9 cellular contexts compared by ENCODE assay signal in the genomic region with DNA sequence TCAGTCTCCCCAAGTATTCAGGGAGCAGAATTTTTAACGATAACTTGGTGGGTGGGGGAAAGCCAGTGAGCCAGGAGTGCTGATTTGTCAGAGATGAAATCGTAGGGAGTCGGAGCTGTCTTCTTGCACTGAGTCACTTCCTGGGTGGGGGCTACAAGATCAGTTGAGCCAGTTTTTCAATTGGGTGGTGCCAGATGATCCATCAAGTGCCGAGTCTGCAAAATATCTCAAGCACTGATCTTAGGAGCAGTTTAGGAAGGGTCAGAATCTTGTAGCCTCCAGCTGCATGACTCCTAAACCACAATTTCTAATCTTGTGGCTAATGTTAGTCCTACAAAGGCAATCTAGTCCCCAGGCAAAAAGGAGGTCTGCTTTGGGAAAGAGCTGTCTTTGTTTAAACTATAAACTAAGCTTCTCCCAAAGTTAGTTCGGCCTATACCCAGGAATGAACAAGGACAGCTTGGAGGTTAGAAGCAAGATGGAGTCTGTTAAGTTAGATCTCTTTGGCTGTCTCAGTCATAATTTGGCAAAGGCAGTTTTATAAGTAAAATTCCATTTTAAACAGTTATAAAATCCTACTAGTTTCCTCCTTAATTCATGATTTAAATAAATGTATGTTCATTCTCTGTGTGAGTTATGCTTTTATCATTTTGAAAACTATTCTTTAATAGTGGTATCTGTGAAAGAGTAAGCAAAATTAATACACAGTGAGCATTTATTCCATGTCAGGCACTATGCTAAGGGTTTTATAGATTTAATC. TPM values are rescaled to one million over a fixed set of nuclear protein-coding genes. Genes with fewer than 3 reads are reported as not detected.
DNase-seq lines count a peak whose midpoint lies in the region; ATAC-seq and TF ChIP-seq lines count a peak whose summit lies in the region.
"Had no signal": no experiment of that assay in that cellular context is flagged by ENCODE, and none has a peak within 500 bp of the region (broad histone marks: within the 10 kb centered on the region; RNA-seq: fewer than 3 reads in every experiment).

No MANE protein-coding gene starts in this region.

- H3K4me3 Mint-ChIP-seq in activated CD8-positive, alpha-beta T cell treated with anti-CD3 and anti-CD28 coated beads for 36 hours, result no peak overlapping the region
- no peak overlapping the region for H3K4me3 Mint-ChIP-seq in activated CD8-positive, alpha-beta T cell treated with anti-CD3 and anti-CD28 coated beads, Interleukin-2, amount 10 ng/mL, durations not matched to agents 7 days and 5 days
- H3K4me3 Mint-ChIP-seq: activated naive CD8-positive, alpha-beta T cell treated with anti-CD3 and anti-CD28 coated beads, Interleukin-2, amount 10 ng/mL, durations not matched to agents 7 days and 5 days had no signal

- peak; percentile 96 for ATAC-seq in activated CD8-positive, alpha-beta T cell treated with anti-CD3 and anti-CD28 coated beads for 36 hours
- no peak for ATAC-seq in activated CD8-positive, alpha-beta T cell treated with anti-CD3 and anti-CD28 coated beads, Interleukin-2, amount 10 ng/mL, durations not matched to agents 7 days and 5 days

- no peak for TF ChIP-seq CTCF in activated CD8-positive, alpha-beta T cell treated with anti-CD3 and anti-CD28 coated beads for 36 hours (IDR thresholded peaks at IDR 0.05)

- H3K27me3 Mint-ChIP-seq in activated CD8-positive, alpha-beta T cell treated with anti-CD3 and anti-CD28 coated beads for 36 hours, result no peaks in the 10 kb centered on the region
- H3K27me3 Mint-ChIP-seq in activated CD8-positive, alpha-beta T cell treated with anti-CD3 and anti-CD28 coated beads, Interleukin-2, amount 10 ng/mL, durations not matched to agents 7 days and 5 days (ENCODE audit: low read depth), result no peaks in the 10 kb centered on the region
- H3K27me3 Mint-ChIP-seq: activated naive CD8-positive, alpha-beta T cell treated with anti-CD3 and anti-CD28 coated beads, Interleukin-2, amount 10 ng/mL, durations not matched to agents 7 days and 5 days had no signal

- peaks cover 19% of the 10 kb centered on the region for H3K4me1 Mint-ChIP-seq in activated CD8-positive, alpha-beta T cell treated with anti-CD3 and anti-CD28 coated beads for 36 hours (ENCODE audit: low read depth)
- H3K4me1 Mint-ChIP-seq in activated CD8-positive, alpha-beta T cell treated with anti-CD3 and anti-CD28 coated beads, Interleukin-2, amount 10 ng/mL, durations not matched to agents 7 days and 5 days (ENCODE audit: low read depth), result peaks cover 16% of the 10 kb centered on the region

- DNase-seq in activated CD8-positive, alpha-beta T cell treated with anti-CD3 and anti-CD28 coated beads for 36 hours, result peak; percentile 74
- no peak for DNase-seq in activated CD8-positive, alpha-beta T cell treated with anti-CD3 and anti-CD28 coated beads, Interleukin-2, amount 10 ng/mL, durations not matched to agents 7 days and 5 days
- peak; percentile 75 for DNase-seq in activated CD4-positive, alpha-beta T cell treated with anti-CD3 and anti-CD28 coated beads for 48 hours
- DNase-seq in fibroblast of the conjunctiva (ENCODE audit: low read depth) (peak; percentile 31), GDM1 (lab: John Stamatoyannopoulos, UW) (no peak), CD1c-positive myeloid dendritic cell (ENCODE audit: extremely low spot score) (no peak), NK-92 (lab: John Stamatoyannopoulos, UW; ENCODE audit: unreplicated experiment) (no peak)
- peak; percentile 14 to 19 for DNase-seq in stimulated activated CD8-positive, alpha-beta memory T cell treated with anti-CD3 and anti-CD28 coated beads, Interleukin-4, amount 100 ng/mL, for 4 hours (ENCODE audit: low read depth in 2 of 2, low spot score in 1 of 2)
- DNase-seq: activated naive CD8-positive, alpha-beta T cell treated with anti-CD3 and anti-CD28 coated beads, Interleukin-2, amount 10 ng/mL, durations not matched to agents 7 days and 5 days had no signal

- CTCF ChIA-PET in activated CD8-positive, alpha-beta T cell treated with anti-CD3 and anti-CD28 coated beads for 36 hours (lab: Charles Lee), result interaction anchor here (0.7 to 1.8 kb wide), 5 partner anchors 8 to 169 kb away, joined by 3 to 6 read pairs (median 3); partner anchors contain the start of gene LRIG2
- CTCF ChIA-PET in activated CD8-positive, alpha-beta T cell treated with anti-CD3 and anti-CD28 coated beads, Interleukin-2, amount 10 ng/mL, durations not matched to agents 7 days and 5 days (lab: Charles Lee), result interaction anchor here (1.1 to 2.8 kb wide), 5 partner anchors 11 to 169 kb away, joined by 3 to 8 read pairs (median 4); partner anchors contain the start of genes LRIG2 and SLC16A1

- no peaks in the 10 kb centered on the region for H3K9me3 Mint-ChIP-seq in activated CD8-positive, alpha-beta T cell treated with anti-CD3 and anti-CD28 coated beads for 36 hours
- no peaks in the 10 kb centered on the region for H3K9me3 Mint-ChIP-seq in activated CD8-positive, alpha-beta T cell treated with anti-CD3 and anti-CD28 coated beads, Interleukin-2, amount 10 ng/mL, durations not matched to agents 7 days and 5 days (ENCODE audit: insufficient read depth)
- H3K9me3 Mint-ChIP-seq: activated naive CD8-positive, alpha-beta T cell treated with anti-CD3 and anti-CD28 coated beads, Interleukin-2, amount 10 ng/mL, durations not matched to agents 7 days and 5 days had no signal

- H3K36me3 Mint-ChIP-seq in activated CD8-positive, alpha-beta T cell treated with anti-CD3 and anti-CD28 coated beads for 36 hours (ENCODE audit: low read depth), result peaks cover 2% of the 10 kb centered on the region
- H3K36me3 Mint-ChIP-seq in activated CD8-positive, alpha-beta T cell treated with anti-CD3 and anti-CD28 coated beads, Interleukin-2, amount 10 ng/mL, durations not matched to agents 7 days and 5 days (ENCODE audit: low read depth), result no peaks in the 10 kb centered on the region
- H3K36me3 Mint-ChIP-seq: activated naive CD8-positive, alpha-beta T cell treated with anti-CD3 and anti-CD28 coated beads, Interleukin-2, amount 10 ng/mL, durations not matched to agents 7 days and 5 days had no signal

- H3K27ac Mint-ChIP-seq in activated CD8-positive, alpha-beta T cell treated with anti-CD3 and anti-CD28 coated beads for 36 hours, result peak overlapping the region; percentile 51
- no peak overlapping the region for H3K27ac Mint-ChIP-seq in activated CD8-positive, alpha-beta T cell treated with anti-CD3 and anti-CD28 coated beads, Interleukin-2, amount 10 ng/mL, durations not matched to agents 7 days and 5 days
- H3K27ac Mint-ChIP-seq: activated naive CD8-positive, alpha-beta T cell treated with anti-CD3 and anti-CD28 coated beads, Interleukin-2, amount 10 ng/mL, durations not matched to agents 7 days and 5 days had no signal

- intact Hi-C loops in activated CD8-positive, alpha-beta T cell treated with anti-CD3 and anti-CD28 coated beads for 36 hours (cut with micrococcal nuclease), result no loop called here

- POLR2A ChIA-PET in activated CD8-positive, alpha-beta T cell treated with anti-CD3 and anti-CD28 coated beads for 36 hours (lab: Charles Lee), result interaction anchor here (0.7 kb wide), 1 partner anchor 52 kb away, joined by 3 read pairs; the partner anchor contains the start of gene SLC16A1
- POLR2A ChIA-PET in activated CD8-positive, alpha-beta T cell treated with anti-CD3 and anti-CD28 coated beads, Interleukin-2, amount 10 ng/mL, durations not matched to agents 7 days and 5 days (lab: Charles Lee), result no interaction called here

RNA-seq across cellular contexts. Expression of gene SLC16A1, which starts 51.7 kb away (rescaled TPM):
- 10 to 100 TPM; 74.3 to 81.3 TPM for total RNA-seq in activated CD8-positive, alpha-beta T cell treated with anti-CD3 and anti-CD28 coated beads for 36 hours
- 10 to 100 TPM; 53.0 to 54.5 TPM for total RNA-seq in activated CD8-positive, alpha-beta T cell treated with anti-CD3 and anti-CD28 coated beads, Interleukin-2, amount 10 ng/mL, durations not matched to agents 7 days and 5 days

Comparison
In these comparisons a context has a peak if more than half of its experiments do, and no peak if none do; other contexts are left out.
1. DNase-seq: peak in activated CD8-positive, alpha-beta T cell treated with anti-CD3 and anti-CD28 coated beads for 36 hours (single experiment), activated CD4-positive, alpha-beta T cell treated with anti-CD3 and anti-CD28 coated beads for 48 hours (single experiment), fibroblast of the conjunctiva (single experiment) and stimulated activated CD8-positive, alpha-beta memory T cell treated with anti-CD3 and anti-CD28 coated beads, Interleukin-4, amount 100 ng/mL, for 4 hours (2 of 2); none in activated CD8-positive, alpha-beta T cell treated with anti-CD3 and anti-CD28 coated beads, Interleukin-2, amount 10 ng/mL, durations not matched to agents 7 days and 5 days (single experiment), GDM1 (single experiment), CD1c-positive myeloid dendritic cell (single experiment) and NK-92 (single experiment).